In genomic region chr6:158849899-158850806, GRCh38 we compare ENCODE assay signal across 8 cellular contexts. TPM values are rescaled to one million over a fixed set of nuclear protein-coding genes. Genes with fewer than 3 reads are reported as not detected.
DNase-seq lines count a peak whose midpoint lies in the region; ATAC-seq lines count a peak whose summit lies in the region.

No MANE protein-coding gene starts in this region.

- H3K27ac Mint-ChIP-seq in activated naive CD8-positive, alpha-beta T cell treated with anti-CD3 and anti-CD28 coated beads, Interleukin-2, amount 50 U/mL, for 24 hours, result peak overlapping the region; percentile 86

- peaks cover 22% of the 10 kb centered on the region for H3K4me1 Mint-ChIP-seq in activated naive CD8-positive, alpha-beta T cell treated with anti-CD3 and anti-CD28 coated beads, Interleukin-2, amount 50 U/mL, for 24 hours

- no peaks in the 10 kb centered on the region for H3K9me3 Mint-ChIP-seq in activated naive CD8-positive, alpha-beta T cell treated with anti-CD3 and anti-CD28 coated beads, Interleukin-2, amount 50 U/mL, for 24 hours

- no peaks in the 10 kb centered on the region for H3K36me3 Mint-ChIP-seq in activated naive CD8-positive, alpha-beta T cell treated with anti-CD3 and anti-CD28 coated beads, Interleukin-2, amount 50 U/mL, for 24 hours (ENCODE audit: low read depth)

- H3K27ac ChIP-seq in SJSA1, result peak overlapping the region; percentile 99

- H3K4me3 Mint-ChIP-seq in activated naive CD8-positive, alpha-beta T cell treated with anti-CD3 and anti-CD28 coated beads, Interleukin-2, amount 50 U/mL, for 24 hours, result peak overlapping the region; percentile 44

- no peaks in the 10 kb centered on the region for H3K27me3 Mint-ChIP-seq in activated naive CD8-positive, alpha-beta T cell treated with anti-CD3 and anti-CD28 coated beads, Interleukin-2, amount 50 U/mL, for 24 hours

- H3K27me3 ChIP-seq in SJSA1 (replicated peaks), result no peaks in the 10 kb centered on the region

- H3K36me3 ChIP-seq in SJSA1, result no peaks in the 10 kb centered on the region

- peak; percentile 49 for ATAC-seq in HG03354 (IDR thresholded peaks at IDR 0.05; ENCODE audit: poor library complexity, severe bottlenecking, unreplicated experiment)
- peak; percentile 76 for ATAC-seq in activated naive CD8-positive, alpha-beta T cell treated with anti-CD3 and anti-CD28 coated beads, Interleukin-2, amount 50 U/mL, for 24 hours
- no peak for ATAC-seq in HG03045 (IDR thresholded peaks at IDR 0.05; ENCODE audit: unreplicated experiment)

- H3K4me3 ChIP-seq in SJSA1, result no peak overlapping the region

- peak; percentile 57 for DNase-seq in 8988T
- DNase-seq in SJSA1 (ENCODE audit: low read depth in 1 of 2, low spot score in 2 of 2), result peak; percentile 84 to 88
- peak; percentile 23 for DNase-seq in activated naive CD8-positive, alpha-beta T cell treated with anti-CD3 and anti-CD28 coated beads, Interleukin-2, amount 50 U/mL, for 24 hours
- peak; percentile 84 for DNase-seq in islet precursor cell
- peak; percentile 17 to 35 for DNase-seq in stimulated activated CD8-positive, alpha-beta memory T cell treated with anti-CD3 and anti-CD28 coated beads, Interleukin-4, amount 100 ng/mL, for 4 hours (ENCODE audit: low read depth in 2 of 2, low spot score in 1 of 2)
- no peak for DNase-seq in cerebellum (ENCODE audit: low spot score)

- H3K9me3 ChIP-seq in SJSA1 (replicated peaks), result no peaks in the 10 kb centered on the region

- peaks cover 59% of the 10 kb centered on the region for H3K4me1 ChIP-seq in SJSA1 (replicated peaks)

RNA-seq across cellular contexts. Expression of gene EZR, which starts 31.0 kb away (rescaled TPM):
- 202 and 246 TPM in 2 replicates for total RNA-seq in SJSA1 (2014; rRNA removed; shearing (Covaris generic))
- 47.4 TPM for total RNA-seq in cerebellum
